Comparison of ENCODE assay signal across 8 cellular contexts in genomic region chr5:138274189-138274853, GRCh38. TPM values are rescaled to one million over a fixed set of nuclear protein-coding genes. Genes with fewer than 3 reads are reported as not detected.
DNase-seq lines count a peak whose midpoint lies in the region; ATAC-seq and TF ChIP-seq lines count a peak whose summit lies in the region.

Gene GFRA3 (minus strand): TSS chr5:138274621. CDS start chr5:138274424, 197 bp downstream.

- H3K27ac Mint-ChIP-seq in HFFc6: no peak within 1 kb of the TSS
- H3K27ac Mint-ChIP-seq in memory B cell: no peak within 1 kb of the TSS

- no peaks in the 10 kb centered on the region for H3K4me1 Mint-ChIP-seq in HFFc6 (ENCODE audit: low read depth)
- H3K4me1 Mint-ChIP-seq in memory B cell: peaks cover 8% of the 10 kb centered on the region

- CTCF ChIA-PET in AG04450 (lab: Charles Lee): interaction anchor here (0.8 to 1.3 kb wide), 2 partner anchors 9 to 51 kb away, joined by 3 to 7 read pairs; no protein-coding TSS in a partner anchor

- DNase-seq in AG04450 (ENCODE audit: low read depth, low spot score) (no peak), HFFc6 (no peak), brain microvascular endothelial cell (no peak), memory B cell (ENCODE audit: low spot score in 2 of 2) (peak in 1 of 2 donors; percentile 13), NCI-H526 treated with DMSO at 0.1 percent for 48 hours (lab: John Stamatoyannopoulos, UW) (no peak), NCI-H446 (lab: John Stamatoyannopoulos, UW) (no peak)

- peaks cover 2% of the 10 kb centered on the region for H3K4me1 ChIP-seq in urinary bladder (ENCODE audit: insufficient read depth)

- ATAC-seq in memory B cell (ENCODE audit: low read depth): peak; percentile 29
- ATAC-seq in esophagus mucosa: no peak

- no peak within 1 kb of the TSS for H3K27ac ChIP-seq in AG04450 (ENCODE audit: low read depth, low read length)
- H3K27ac ChIP-seq in brain microvascular endothelial cell: no peak within 1 kb of the TSS
- no peak within 1 kb of the TSS for H3K27ac ChIP-seq in urinary bladder (ENCODE audit: low read depth)

- POLR2A ChIA-PET in AG04450 (lab: Yijun Ruan, JAX): interaction anchor here (0.6 kb wide), 1 partner anchor 34 kb away, joined by 5 read pairs; no protein-coding TSS in a partner anchor

- H3K36me3 ChIP-seq in brain microvascular endothelial cell (replicated peaks) (no peaks in the 10 kb centered on the region), urinary bladder (ENCODE audit: insufficient read depth) (no peaks in the 10 kb centered on the region)

- H3K27me3 ChIP-seq in AG04450 (ENCODE audit: control insufficient read depth, insufficient read depth, low read length): peaks cover 16% of the 10 kb centered on the region
- no peaks in the 10 kb centered on the region for H3K27me3 ChIP-seq in brain microvascular endothelial cell (replicated peaks)

- TF ChIP-seq CTCF in AG04450 (IDR thresholded peaks at IDR 0.05; ENCODE audit: low read depth, low read length): no peak
- no peak for TF ChIP-seq CTCF in HFFc6 (IDR thresholded peaks at IDR 0.05)
- no peak for TF ChIP-seq CTCF in brain microvascular endothelial cell (IDR thresholded peaks at IDR 0.05; ENCODE audit: low read depth, low read length, missing control alignments)

- H3K27me3 Mint-ChIP-seq in HFFc6 (ENCODE audit: insufficient read depth) (peaks cover 12% of the 10 kb centered on the region), memory B cell (peaks cover 12% of the 10 kb centered on the region)

- H3K4me3 ChIP-seq in AG04450 (ENCODE audit: low read depth, low read length): peak within 1 kb of the TSS; percentile 52
- peak within 1 kb of the TSS; percentile 47 for H3K4me3 ChIP-seq in brain microvascular endothelial cell (ENCODE audit: low read depth, low read length)
- H3K4me3 ChIP-seq in urinary bladder (ENCODE audit: low read depth, low read length): peak within 1 kb of the TSS; percentile 33

- H3K9me3 Mint-ChIP-seq in HFFc6 (no peaks in the 10 kb centered on the region), memory B cell (no peaks in the 10 kb centered on the region)

- WGBS in urinary bladder: 3% methylated on average over 62 of the region's 62 CpGs

- in situ Hi-C loops in brain microvascular endothelial cell (cut with HindIII; ENCODE audit: low pct_ligation_motif_present, low sequenced_read_pairs): no loop called here

- H3K4me3 Mint-ChIP-seq in HFFc6 (peak within 1 kb of the TSS; percentile 36), memory B cell (peak within 1 kb of the TSS; percentile 63)

- H3K36me3 Mint-ChIP-seq in HFFc6 (ENCODE audit: low read depth) (no peaks in the 10 kb centered on the region), memory B cell (no peaks in the 10 kb centered on the region)

- H3K9me3 ChIP-seq in AG04450 (ENCODE audit: control insufficient read depth, insufficient read depth, low read length): no peaks in the 10 kb centered on the region

RNA-seq across cellular contexts. Expression of gene GFRA3, which starts in this region (rescaled TPM):
- polyA plus RNA-seq in AG04450 (2011; rRNA removed): 0.11 TPM in 1 of 2 replicates, not detected in the other
- not detected in 2 replicates for polyA minus RNA-seq in AG04450 (2011; rRNA and poly(A)+ RNA removed)
- not detected for total RNA-seq in HFFc6 (2021; fragmentation: NEBNext Ultra II Directional; extraction: Animal tissue kit (Norgen Biotek cat#: 25700))
- total RNA-seq in urinary bladder: 2.4 TPM
- polyA plus RNA-seq in urinary bladder: 3.3 TPM
- total RNA-seq in esophagus mucosa: not detected
